In genomic region chr6:5665173-5665572, GRCh38 we compare ENCODE assay signal across 13 cellular contexts.
DNase-seq lines count a peak whose midpoint lies in the region; ATAC-seq lines count a peak whose summit lies in the region.
"Had no signal": no experiment of that assay in that cellular context is flagged by ENCODE, and none has a peak within 500 bp of the region (broad histone marks: within the 10 kb centered on the region; RNA-seq: fewer than 3 reads in every experiment).

No MANE protein-coding gene starts in this region.

- peaks cover 70 to 75% (median 73%) of the 10 kb centered on the region in 3 donors for H3K4me1 Mint-ChIP-seq in T-cell

- no peaks in the 10 kb centered on the region for H3K36me3 ChIP-seq in BLaER1 treated with 17β-estradiol and CSF1 and Interleukin-3, amounts not matched to agents 10 nM and 100 nM
- H3K36me3 ChIP-seq: adrenal gland, heart left ventricle had no signal

- peak overlapping the region; percentile 53 to 72 (median 68) for H3K4me3 Mint-ChIP-seq in T-cell

- H3K9ac ChIP-seq in BLaER1 treated with 17β-estradiol and CSF1 and Interleukin-3, amounts not matched to agents 10 nM and 100 nM = peak overlapping the region in 1 of 11 experiments; percentile 0; a peak in 1 of 22 replicates

- H3K27me3 Mint-ChIP-seq in T-cell = no peaks in the 10 kb centered on the region
- H3K27me3 Mint-ChIP-seq: CD8-positive, alpha-beta memory T cell had no signal

- peak overlapping the region; percentile 84 to 93 for H3K27ac Mint-ChIP-seq in T-cell

- DNase-seq in T-cell = peak in 33 of 34 experiments; percentile 1 to 66 (median 31)
- DNase-seq in central memory CD4-positive, alpha-beta T cell = peak; percentile 16
- no peak for DNase-seq in foreskin melanocyte
- DNase-seq in NCI-H526 (lab: John Stamatoyannopoulos, UW) = no peak
- no peak for DNase-seq in NCI-H1092 treated with DMSO at 0.1 percent for 48 hours (lab: John Stamatoyannopoulos, UW)
- DNase-seq: effector CD8-positive, alpha-beta T cell; heart left ventricle; NCI-H1694 had no signal

- POLR2A ChIA-PET in T-cell (lab: Charles Lee) = no interaction called here

- no peaks in the 10 kb centered on the region for H4K20me1 ChIP-seq in BLaER1 treated with 17β-estradiol and CSF1 and Interleukin-3, amounts not matched to agents 10 nM and 100 nM

- peak overlapping the region in 1 of 11 experiments; percentile 15; a peak in 1 of 22 replicates for H3K27ac ChIP-seq in BLaER1 treated with 17β-estradiol and CSF1 and Interleukin-3, amounts not matched to agents 10 nM and 100 nM
- H3K27ac ChIP-seq: adrenal gland, heart left ventricle had no signal

- peak; percentile 77 for ATAC-seq in GM19043 (IDR thresholded peaks at IDR 0.05; ENCODE audit: low read depth, unreplicated experiment)
- peak; percentile 76 to 91 (median 88) for ATAC-seq in T-cell (replicated peaks in 1 of 4)
- ATAC-seq in HG02763 (IDR thresholded peaks at IDR 0.05; ENCODE audit: unreplicated experiment) = no peak

- H3K4me3 ChIP-seq in BLaER1 treated with 17β-estradiol and CSF1 and Interleukin-3, amounts not matched to agents 10 nM and 100 nM = no peak overlapping the region
- H3K4me3 ChIP-seq: adrenal gland, heart left ventricle had no signal

- no peaks in the 10 kb centered on the region for H3K27me3 ChIP-seq in BLaER1 treated with 17β-estradiol and CSF1 and Interleukin-3, amounts not matched to agents 10 nM and 100 nM
- H3K27me3 ChIP-seq: adrenal gland, heart left ventricle had no signal

- H3K4me2 ChIP-seq in BLaER1 treated with 17β-estradiol and CSF1 and Interleukin-3, amounts not matched to agents 10 nM and 100 nM = peak overlapping the region; percentile 36 to 86 (median 68)

- H3K4me1 ChIP-seq in BLaER1 treated with 17β-estradiol and CSF1 and Interleukin-3, amounts not matched to agents 10 nM and 100 nM = peaks cover 15 to 42% (median 26%) of the 10 kb centered on the region in 10 experiments
- H3K4me1 ChIP-seq: adrenal gland had no signal

- CTCF ChIA-PET in T-cell (lab: Charles Lee) = no interaction called here

- peaks cover 0 to 4% (median 0%) of the 10 kb centered on the region in 3 donors for H3K9me3 Mint-ChIP-seq in T-cell
- H3K9me3 Mint-ChIP-seq: CD8-positive, alpha-beta memory T cell had no signal

- peaks cover 10% of the 10 kb centered on the region for H3K36me3 Mint-ChIP-seq in T-cell

- no peaks in the 10 kb centered on the region; a peak in 1 of 22 replicates for H3K9me3 ChIP-seq in BLaER1 treated with 17β-estradiol and CSF1 and Interleukin-3, amounts not matched to agents 10 nM and 100 nM (replicated peaks in 1 of 11)
- H3K9me3 ChIP-seq: adrenal gland, heart left ventricle had no signal

Comparison
In these comparisons a context has a peak if more than half of its experiments do, and no peak if none do; other contexts are left out.
1. DNase-seq: peak in T-cell (33 of 34) and central memory CD4-positive, alpha-beta T cell (single experiment); none in foreskin melanocyte (single experiment), NCI-H526 (0 of 2) and NCI-H1092 treated with DMSO at 0.1 percent for 48 hours (single experiment).